ENCODE assay signal across 1 cellular context in the genomic region with DNA sequence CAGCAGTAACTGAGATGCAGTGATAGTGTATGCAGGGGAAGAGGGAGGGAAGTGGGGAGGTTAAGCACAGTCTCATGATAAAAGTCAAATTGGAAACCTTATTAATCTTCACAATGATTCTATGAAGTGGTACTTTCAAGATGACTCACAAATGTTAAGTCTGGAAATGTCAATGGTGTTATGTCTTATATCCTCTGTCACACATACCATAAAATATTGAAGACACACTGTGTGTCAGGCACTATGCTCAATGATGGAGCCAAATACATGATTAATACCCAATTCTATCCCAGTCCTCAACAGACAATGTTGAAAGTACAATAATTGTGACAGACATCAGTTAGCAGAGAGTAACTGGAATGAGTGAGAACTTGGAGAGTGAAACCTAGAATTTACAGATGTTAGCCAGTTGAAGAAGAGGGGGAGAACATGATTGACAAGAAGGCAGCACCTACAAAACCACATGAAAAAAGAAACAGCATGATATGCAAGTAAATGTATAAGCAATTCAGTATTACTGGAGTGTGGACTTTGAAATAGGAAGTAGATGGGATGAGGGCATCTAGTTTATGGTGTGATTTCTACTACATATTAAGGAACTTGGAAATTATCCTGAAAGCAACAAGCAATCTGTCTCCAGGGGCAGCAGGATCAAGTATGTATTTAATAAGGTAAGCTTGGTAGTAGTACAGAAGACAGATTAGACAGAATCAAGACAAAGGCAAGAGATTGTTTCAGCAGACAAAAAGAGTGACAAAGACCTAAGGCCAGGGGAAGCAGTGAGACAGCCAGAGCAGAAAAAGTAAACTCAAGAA.
A peak's percentile ranks its signal among the peaks of the same experiment; 100 is the strongest.
TF ChIP-seq lines count a peak whose summit lies in the region.

No MANE protein-coding gene starts in this region.

TF ChIP-seq in HepG2, 621 proteins besides CTCF, POLR2A, EP300 and RAD21 (continued from another document and continues in another):
- TF ChIP-seq ZMAT3 (CRISPR knock-in tag; conservative IDR thresholded peaks at IDR 0.05) (no peak), RFX1 (IDR thresholded peaks at IDR 0.05) (no peak), NCOR1 (IDR thresholded peaks at IDR 0.05; ENCODE audit: borderline replicate concordance, low read length) (peak; percentile 62; the same call in 1 of the 2 replicates), CCDC6 (CRISPR knock-in tag; IDR thresholded peaks at IDR 0.05) (no peak), PHF8 (CRISPR knock-in tag; IDR thresholded peaks at IDR 0.05) (no peak), RARG (CRISPR knock-in tag; IDR thresholded peaks at IDR 0.05; ENCODE audit: low read depth) (no peak), ZNF737 (CRISPR knock-in tag; IDR thresholded peaks at IDR 0.05; ENCODE audit: borderline replicate concordance) (no peak), ZSCAN25 (CRISPR knock-in tag; IDR thresholded peaks at IDR 0.05) (no peak), TCF7 (IDR thresholded peaks at IDR 0.05; ENCODE audit: low read depth) (peak; percentile 84), GFI1 (CRISPR knock-in tag; IDR thresholded peaks at IDR 0.05; ENCODE audit: borderline replicate concordance) (no peak), IKZF1 (IDR thresholded peaks at IDR 0.05) (no peak), TGIF2 (CRISPR knock-in tag; IDR thresholded peaks at IDR 0.05) (no peak), ELF3 (CRISPR knock-in tag; IDR thresholded peaks at IDR 0.05) (peak; percentile 33; the same call in 1 of the 2 replicates), ZNF251 (CRISPR knock-in tag; IDR thresholded peaks at IDR 0.05) (no peak), ATF7-NPFF (CRISPR knock-in tag; IDR thresholded peaks at IDR 0.05; ENCODE audit: low read depth) (no peak), KMT2B (CRISPR knock-in tag; IDR thresholded peaks at IDR 0.05) (no peak), BCL6 (CRISPR knock-in tag; IDR thresholded peaks at IDR 0.05) (0 out of 2 replicates have a peak, but pooled peaks have one; percentile 25), MYC (CRISPR knock-in tag; IDR thresholded peaks at IDR 0.05; ENCODE audit: borderline replicate concordance) (no peak), HMG20A (CRISPR knock-in tag; IDR thresholded peaks at IDR 0.05; ENCODE audit: borderline replicate concordance) (0 out of 2 replicates have a peak, but pooled peaks have one; percentile 16), DPF2 (CRISPR knock-in tag; IDR thresholded peaks at IDR 0.05; ENCODE audit: borderline replicate concordance, low read depth) (no peak), SPEN (CRISPR knock-in tag; IDR thresholded peaks at IDR 0.05; ENCODE audit: low read depth) (no peak), RBAK (CRISPR knock-in tag; IDR thresholded peaks at IDR 0.05) (no peak), ASH2L (IDR thresholded peaks at IDR 0.05; ENCODE audit: insufficient read length, low read depth, low read length) (peak; percentile 80), MLLT10 (CRISPR knock-in tag; IDR thresholded peaks at IDR 0.05) (no peak), ZNF556 (CRISPR knock-in tag; IDR thresholded peaks at IDR 0.05; ENCODE audit: borderline replicate concordance) (no peak), SALL1 (CRISPR knock-in tag; IDR thresholded peaks at IDR 0.05) (no peak), RXRB (CRISPR knock-in tag; IDR thresholded peaks at IDR 0.05; ENCODE audit: borderline replicate concordance) (no peak)
- TF ChIP-seq, protein P1, sequence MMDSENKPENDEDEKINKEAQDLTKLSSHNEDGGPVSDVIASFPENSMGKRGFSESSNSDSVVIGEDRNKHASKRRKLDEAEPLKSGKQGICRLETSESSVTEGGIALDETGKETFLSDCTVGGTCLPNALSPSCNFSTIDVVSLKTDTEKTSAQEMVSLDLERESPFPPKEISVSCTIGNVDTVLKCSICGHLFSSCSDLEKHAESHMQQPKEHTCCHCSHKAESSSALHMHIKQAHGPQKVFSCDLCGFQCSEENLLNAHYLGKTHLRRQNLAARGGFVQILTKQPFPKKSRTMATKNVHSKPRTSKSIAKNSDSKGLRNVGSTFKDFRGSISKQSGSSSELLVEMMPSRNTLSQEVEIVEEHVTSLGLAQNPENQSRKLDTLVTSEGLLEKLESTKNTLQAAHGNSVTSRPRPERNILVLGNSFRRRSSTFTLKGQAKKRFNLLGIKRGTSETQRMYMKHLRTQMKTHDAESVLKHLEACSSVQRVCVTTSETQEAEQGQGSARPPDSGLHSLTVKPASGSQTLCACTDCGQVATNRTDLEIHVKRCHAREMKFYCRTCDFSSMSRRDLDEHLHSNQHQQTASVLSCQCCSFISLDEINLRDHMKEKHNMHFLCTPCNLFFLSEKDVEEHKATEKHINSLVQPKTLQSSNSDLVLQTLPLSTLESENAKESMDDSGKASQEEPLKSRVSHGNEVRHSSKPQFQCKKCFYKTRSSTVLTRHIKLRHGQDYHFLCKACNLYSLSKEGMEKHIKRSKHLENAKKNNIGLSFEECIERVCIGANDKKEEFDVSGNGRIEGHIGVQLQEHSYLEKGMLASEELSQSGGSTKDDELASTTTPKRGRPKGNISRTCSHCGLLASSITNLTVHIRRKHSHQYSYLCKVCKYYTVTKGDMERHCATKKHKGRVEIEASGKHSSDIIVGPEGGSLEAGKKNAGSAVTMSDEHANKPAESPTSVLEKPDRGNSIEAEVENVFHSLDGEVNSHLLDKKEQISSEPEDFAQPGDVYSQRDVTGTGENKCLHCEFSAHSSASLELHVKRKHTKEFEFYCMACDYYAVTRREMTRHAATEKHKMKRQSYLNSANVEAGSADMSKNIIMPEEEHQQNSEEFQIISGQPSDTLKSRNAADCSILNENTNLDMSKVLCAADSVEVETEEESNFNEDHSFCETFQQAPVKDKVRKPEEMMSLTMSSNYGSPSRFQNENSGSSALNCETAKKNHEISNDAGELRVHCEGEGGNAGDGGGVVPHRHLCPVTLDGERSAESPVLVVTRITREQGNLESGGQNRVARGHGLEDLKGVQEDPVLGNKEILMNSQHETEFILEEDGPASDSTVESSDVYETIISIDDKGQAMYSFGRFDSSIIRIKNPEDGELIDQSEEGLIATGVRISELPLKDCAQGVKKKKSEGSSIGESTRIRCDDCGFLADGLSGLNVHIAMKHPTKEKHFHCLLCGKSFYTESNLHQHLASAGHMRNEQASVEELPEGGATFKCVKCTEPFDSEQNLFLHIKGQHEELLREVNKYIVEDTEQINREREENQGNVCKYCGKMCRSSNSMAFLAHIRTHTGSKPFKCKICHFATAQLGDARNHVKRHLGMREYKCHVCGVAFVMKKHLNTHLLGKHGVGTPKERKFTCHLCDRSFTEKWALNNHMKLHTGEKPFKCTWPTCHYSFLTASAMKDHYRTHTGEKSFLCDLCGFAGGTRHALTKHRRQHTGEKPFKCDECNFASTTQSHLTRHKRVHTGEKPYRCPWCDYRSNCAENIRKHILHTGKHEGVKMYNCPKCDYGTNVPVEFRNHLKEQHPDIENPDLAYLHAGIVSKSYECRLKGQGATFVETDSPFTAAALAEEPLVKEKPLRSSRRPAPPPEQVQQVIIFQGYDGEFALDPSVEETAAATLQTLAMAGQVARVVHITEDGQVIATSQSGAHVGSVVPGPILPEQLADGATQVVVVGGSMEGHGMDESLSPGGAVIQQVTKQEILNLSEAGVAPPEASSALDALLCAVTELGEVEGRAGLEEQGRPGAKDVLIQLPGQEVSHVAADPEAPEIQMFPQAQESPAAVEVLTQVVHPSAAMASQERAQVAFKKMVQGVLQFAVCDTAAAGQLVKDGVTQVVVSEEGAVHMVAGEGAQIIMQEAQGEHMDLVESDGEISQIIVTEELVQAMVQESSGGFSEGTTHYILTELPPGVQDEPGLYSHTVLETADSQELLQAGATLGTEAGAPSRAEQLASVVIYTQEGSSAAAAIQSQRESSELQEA (CRISPR knock-in tag; IDR thresholded peaks at IDR 0.05; ENCODE audit: not compliant biosample characterization) = no peak
- TF ChIP-seq, protein P2, sequence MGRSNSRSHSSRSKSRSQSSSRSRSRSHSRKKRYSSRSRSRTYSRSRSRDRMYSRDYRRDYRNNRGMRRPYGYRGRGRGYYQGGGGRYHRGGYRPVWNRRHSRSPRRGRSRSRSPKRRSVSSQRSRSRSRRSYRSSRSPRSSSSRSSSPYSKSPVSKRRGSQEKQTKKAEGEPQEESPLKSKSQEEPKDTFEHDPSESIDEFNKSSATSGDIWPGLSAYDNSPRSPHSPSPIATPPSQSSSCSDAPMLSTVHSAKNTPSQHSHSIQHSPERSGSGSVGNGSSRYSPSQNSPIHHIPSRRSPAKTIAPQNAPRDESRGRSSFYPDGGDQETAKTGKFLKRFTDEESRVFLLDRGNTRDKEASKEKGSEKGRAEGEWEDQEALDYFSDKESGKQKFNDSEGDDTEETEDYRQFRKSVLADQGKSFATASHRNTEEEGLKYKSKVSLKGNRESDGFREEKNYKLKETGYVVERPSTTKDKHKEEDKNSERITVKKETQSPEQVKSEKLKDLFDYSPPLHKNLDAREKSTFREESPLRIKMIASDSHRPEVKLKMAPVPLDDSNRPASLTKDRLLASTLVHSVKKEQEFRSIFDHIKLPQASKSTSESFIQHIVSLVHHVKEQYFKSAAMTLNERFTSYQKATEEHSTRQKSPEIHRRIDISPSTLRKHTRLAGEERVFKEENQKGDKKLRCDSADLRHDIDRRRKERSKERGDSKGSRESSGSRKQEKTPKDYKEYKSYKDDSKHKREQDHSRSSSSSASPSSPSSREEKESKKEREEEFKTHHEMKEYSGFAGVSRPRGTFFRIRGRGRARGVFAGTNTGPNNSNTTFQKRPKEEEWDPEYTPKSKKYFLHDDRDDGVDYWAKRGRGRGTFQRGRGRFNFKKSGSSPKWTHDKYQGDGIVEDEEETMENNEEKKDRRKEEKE (IDR thresholded peaks at IDR 0.05) = no peak
- TF ChIP-seq, protein P3, sequence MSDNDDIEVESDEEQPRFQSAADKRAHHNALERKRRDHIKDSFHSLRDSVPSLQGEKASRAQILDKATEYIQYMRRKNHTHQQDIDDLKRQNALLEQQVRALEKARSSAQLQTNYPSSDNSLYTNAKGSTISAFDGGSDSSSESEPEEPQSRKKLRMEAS (IDR thresholded peaks at IDR 0.05) = no peak; the same call in 1 of the 2 replicates
- TF ChIP-seq, protein P4, sequence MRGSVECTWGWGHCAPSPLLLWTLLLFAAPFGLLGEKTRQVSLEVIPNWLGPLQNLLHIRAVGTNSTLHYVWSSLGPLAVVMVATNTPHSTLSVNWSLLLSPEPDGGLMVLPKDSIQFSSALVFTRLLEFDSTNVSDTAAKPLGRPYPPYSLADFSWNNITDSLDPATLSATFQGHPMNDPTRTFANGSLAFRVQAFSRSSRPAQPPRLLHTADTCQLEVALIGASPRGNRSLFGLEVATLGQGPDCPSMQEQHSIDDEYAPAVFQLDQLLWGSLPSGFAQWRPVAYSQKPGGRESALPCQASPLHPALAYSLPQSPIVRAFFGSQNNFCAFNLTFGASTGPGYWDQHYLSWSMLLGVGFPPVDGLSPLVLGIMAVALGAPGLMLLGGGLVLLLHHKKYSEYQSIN (CRISPR knock-in tag; IDR thresholded peaks at IDR 0.05; ENCODE audit: borderline replicate concordance) = no peak
- TF ChIP-seq, protein P5, sequence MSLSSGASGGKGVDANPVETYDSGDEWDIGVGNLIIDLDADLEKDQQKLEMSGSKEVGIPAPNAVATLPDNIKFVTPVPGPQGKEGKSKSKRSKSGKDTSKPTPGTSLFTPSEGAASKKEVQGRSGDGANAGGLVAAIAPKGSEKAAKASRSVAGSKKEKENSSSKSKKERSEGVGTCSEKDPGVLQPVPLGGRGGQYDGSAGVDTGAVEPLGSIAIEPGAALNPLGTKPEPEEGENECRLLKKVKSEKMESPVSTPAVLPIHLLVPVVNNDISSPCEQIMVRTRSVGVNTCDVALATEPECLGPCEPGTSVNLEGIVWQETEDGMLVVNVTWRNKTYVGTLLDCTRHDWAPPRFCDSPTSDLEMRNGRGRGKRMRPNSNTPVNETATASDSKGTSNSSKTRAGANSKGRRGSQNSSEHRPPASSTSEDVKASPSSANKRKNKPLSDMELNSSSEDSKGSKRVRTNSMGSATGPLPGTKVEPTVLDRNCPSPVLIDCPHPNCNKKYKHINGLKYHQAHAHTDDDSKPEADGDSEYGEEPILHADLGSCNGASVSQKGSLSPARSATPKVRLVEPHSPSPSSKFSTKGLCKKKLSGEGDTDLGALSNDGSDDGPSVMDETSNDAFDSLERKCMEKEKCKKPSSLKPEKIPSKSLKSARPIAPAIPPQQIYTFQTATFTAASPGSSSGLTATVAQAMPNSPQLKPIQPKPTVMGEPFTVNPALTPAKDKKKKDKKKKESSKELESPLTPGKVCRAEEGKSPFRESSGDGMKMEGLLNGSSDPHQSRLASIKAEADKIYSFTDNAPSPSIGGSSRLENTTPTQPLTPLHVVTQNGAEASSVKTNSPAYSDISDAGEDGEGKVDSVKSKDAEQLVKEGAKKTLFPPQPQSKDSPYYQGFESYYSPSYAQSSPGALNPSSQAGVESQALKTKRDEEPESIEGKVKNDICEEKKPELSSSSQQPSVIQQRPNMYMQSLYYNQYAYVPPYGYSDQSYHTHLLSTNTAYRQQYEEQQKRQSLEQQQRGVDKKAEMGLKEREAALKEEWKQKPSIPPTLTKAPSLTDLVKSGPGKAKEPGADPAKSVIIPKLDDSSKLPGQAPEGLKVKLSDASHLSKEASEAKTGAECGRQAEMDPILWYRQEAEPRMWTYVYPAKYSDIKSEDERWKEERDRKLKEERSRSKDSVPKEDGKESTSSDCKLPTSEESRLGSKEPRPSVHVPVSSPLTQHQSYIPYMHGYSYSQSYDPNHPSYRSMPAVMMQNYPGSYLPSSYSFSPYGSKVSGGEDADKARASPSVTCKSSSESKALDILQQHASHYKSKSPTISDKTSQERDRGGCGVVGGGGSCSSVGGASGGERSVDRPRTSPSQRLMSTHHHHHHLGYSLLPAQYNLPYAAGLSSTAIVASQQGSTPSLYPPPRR (CRISPR knock-in tag; IDR thresholded peaks at IDR 0.05; ENCODE audit: borderline replicate concordance) = peak; percentile 49; the same call in 1 of the 2 replicates
- TF ChIP-seq, protein P6, sequence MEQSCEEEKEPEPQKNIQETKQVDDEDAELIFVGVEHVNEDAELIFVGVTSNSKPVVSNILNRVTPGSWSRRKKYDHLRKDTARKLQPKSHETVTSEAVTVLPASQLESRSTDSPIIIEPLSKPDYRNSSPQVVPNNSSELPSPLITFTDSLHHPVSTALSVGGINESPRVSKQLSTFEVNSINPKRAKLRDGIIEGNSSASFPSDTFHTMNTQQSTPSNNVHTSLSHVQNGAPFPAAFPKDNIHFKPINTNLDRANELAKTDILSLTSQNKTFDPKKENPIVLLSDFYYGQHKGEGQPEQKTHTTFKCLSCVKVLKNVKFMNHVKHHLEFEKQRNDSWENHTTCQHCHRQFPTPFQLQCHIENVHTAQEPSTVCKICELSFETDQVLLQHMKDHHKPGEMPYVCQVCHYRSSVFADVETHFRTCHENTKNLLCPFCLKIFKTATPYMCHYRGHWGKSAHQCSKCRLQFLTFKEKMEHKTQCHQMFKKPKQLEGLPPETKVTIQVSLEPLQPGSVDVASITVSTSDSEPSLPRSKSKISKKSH (CRISPR knock-in tag; IDR thresholded peaks at IDR 0.05; ENCODE audit: borderline replicate concordance) = no peak
- TF ChIP-seq, protein P7, sequence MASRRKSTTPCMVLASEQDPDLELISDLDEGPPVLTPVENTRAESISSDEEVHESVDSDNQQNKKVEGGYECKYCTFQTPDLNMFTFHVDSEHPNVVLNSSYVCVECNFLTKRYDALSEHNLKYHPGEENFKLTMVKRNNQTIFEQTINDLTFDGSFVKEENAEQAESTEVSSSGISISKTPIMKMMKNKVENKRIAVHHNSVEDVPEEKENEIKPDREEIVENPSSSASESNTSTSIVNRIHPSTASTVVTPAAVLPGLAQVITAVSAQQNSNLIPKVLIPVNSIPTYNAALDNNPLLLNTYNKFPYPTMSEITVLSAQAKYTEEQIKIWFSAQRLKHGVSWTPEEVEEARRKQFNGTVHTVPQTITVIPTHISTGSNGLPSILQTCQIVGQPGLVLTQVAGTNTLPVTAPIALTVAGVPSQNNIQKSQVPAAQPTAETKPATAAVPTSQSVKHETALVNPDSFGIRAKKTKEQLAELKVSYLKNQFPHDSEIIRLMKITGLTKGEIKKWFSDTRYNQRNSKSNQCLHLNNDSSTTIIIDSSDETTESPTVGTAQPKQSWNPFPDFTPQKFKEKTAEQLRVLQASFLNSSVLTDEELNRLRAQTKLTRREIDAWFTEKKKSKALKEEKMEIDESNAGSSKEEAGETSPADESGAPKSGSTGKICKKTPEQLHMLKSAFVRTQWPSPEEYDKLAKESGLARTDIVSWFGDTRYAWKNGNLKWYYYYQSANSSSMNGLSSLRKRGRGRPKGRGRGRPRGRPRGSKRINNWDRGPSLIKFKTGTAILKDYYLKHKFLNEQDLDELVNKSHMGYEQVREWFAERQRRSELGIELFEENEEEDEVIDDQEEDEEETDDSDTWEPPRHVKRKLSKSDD (CRISPR knock-in tag; IDR thresholded peaks at IDR 0.05; ENCODE audit: low read depth) = no peak
